13 cellular contexts compared by ENCODE assay signal in genomic region chr5:176413709-176414191, GRCh38. TPM values are rescaled to one million over a fixed set of nuclear protein-coding genes. Genes with fewer than 3 reads are reported as not detected.
A peak's percentile ranks its signal among the peaks of the same experiment; 100 is the strongest.
DNase-seq lines count a peak whose midpoint lies in the region; ATAC-seq and TF ChIP-seq lines count a peak whose summit lies in the region.
"Had no signal": no experiment of that assay in that cellular context is flagged by ENCODE, and none has a peak within 500 bp of the region (broad histone marks: within the 10 kb centered on the region; RNA-seq: fewer than 3 reads in every experiment).

No MANE protein-coding gene starts in this region.

- H3K4me1 ChIP-seq in right atrium auricular region (peaks cover 0 to 52% of the 10 kb centered on the region in 2 donors), parathyroid adenoma (peaks cover 14% of the 10 kb centered on the region), vagina (peaks cover 67% of the 10 kb centered on the region)

- ATAC-seq in GM18511 (IDR thresholded peaks at IDR 0.05; ENCODE audit: unreplicated experiment), result no peak
- ATAC-seq: activated CD4-positive, CD25-positive, alpha-beta regulatory T cell treated with anti-CD3 and anti-CD28 coated beads, Interleukin-2, amount 50 U/mL, for 24 hours; sciatic nerve had no signal

- H2AFZ ChIP-seq in parathyroid adenoma, result no peak overlapping the region

- H3K27ac ChIP-seq in right atrium auricular region (peak overlapping the region; percentile 50 to 74), parathyroid adenoma (no peak overlapping the region), vagina (peak overlapping the region; percentile 95)
- H3K27ac ChIP-seq: SJSA1 had no signal

- no peak for TF ChIP-seq POLR2A in vagina (IDR thresholded peaks at IDR 0.05)

- no peak overlapping the region for H3K9ac ChIP-seq in parathyroid adenoma

- DNase-seq in right atrium auricular region (ENCODE audit: low spot score) (no peak), cardiac septum (ENCODE audit: low spot score) (no peak), epithelial cell of esophagus (ENCODE audit: low read depth) (no peak), vagina (ENCODE audit: extremely low spot score in 2 of 2) (no peak), Kasumi-1 (lab: John Stamatoyannopoulos, UW) (no peak), globus pallidus (ENCODE audit: low spot score) (no peak)
- DNase-seq: NCI-H1436 treated with DMSO at 0.1 percent for 48 hours, NCI-H526 had no signal

- no peak for TF ChIP-seq CTCF in right atrium auricular region (IDR thresholded peaks at IDR 0.05)
- TF ChIP-seq CTCF in epithelial cell of esophagus (IDR thresholded peaks at IDR 0.05; ENCODE audit: insufficient read depth, low read depth, low read length, missing control alignments), result no peak
- no peak for TF ChIP-seq CTCF in parathyroid adenoma (IDR thresholded peaks at IDR 0.05)
- no peak for TF ChIP-seq CTCF in vagina (IDR thresholded peaks at IDR 0.05)

- intact Hi-C loops in cardiac septum (cut with DNase I), result loop anchor here (1.0 kb wide), 1 partner anchor 52 kb away; the partner anchor contains the start of gene KIAA1191
- intact Hi-C loops in vagina (cut with DNase I), result no loop called here

- peaks cover 41% of the 10 kb centered on the region for H3K79me2 ChIP-seq in parathyroid adenoma

- no peak overlapping the region for H3K4me3 ChIP-seq in right atrium auricular region
- H3K4me3 ChIP-seq in epithelial cell of esophagus (ENCODE audit: low read length), result peak overlapping the region; percentile 90
- H3K4me3 ChIP-seq in parathyroid adenoma (ENCODE audit: low read depth, low read length), result no peak overlapping the region
- peak overlapping the region in 1 of 2 donors; percentile 94 for H3K4me3 ChIP-seq in vagina
- H3K4me3 ChIP-seq: SJSA1 had no signal

- H3K4me2 ChIP-seq in parathyroid adenoma (ENCODE audit: low read length), result peak overlapping the region; percentile 24

- peaks cover 15% of the 10 kb centered on the region for H3K36me3 ChIP-seq in right atrium auricular region
- no peaks in the 10 kb centered on the region for H3K36me3 ChIP-seq in parathyroid adenoma (ENCODE audit: control insufficient read depth, insufficient read depth, low read length)
- H3K36me3 ChIP-seq in vagina, result peaks cover 0 to 9% of the 10 kb centered on the region in 2 donors

- H3K27me3 ChIP-seq in right atrium auricular region (no peaks in the 10 kb centered on the region), parathyroid adenoma (ENCODE audit: control insufficient read depth, insufficient read depth, low read length) (no peaks in the 10 kb centered on the region), vagina (no peaks in the 10 kb centered on the region)
- H3K27me3 ChIP-seq: SJSA1 had no signal

- H3K9me3 ChIP-seq in right atrium auricular region, result no peaks in the 10 kb centered on the region
- no peaks in the 10 kb centered on the region for H3K9me3 ChIP-seq in parathyroid adenoma (ENCODE audit: control insufficient read depth, low read length)
- H3K9me3 ChIP-seq in vagina, result no peaks in the 10 kb centered on the region

RNA-seq across cellular contexts. Expression of gene CLTB, which starts 2.6 kb away (rescaled TPM):
- 100 to 1,000 TPM; 241 to 341 TPM for total RNA-seq in right atrium auricular region
- 252 TPM for total RNA-seq in cardiac septum
- 254 TPM for total RNA-seq in vagina

RNA-seq across cellular contexts. Expression of gene HIGD2A, which starts 25.2 kb away (rescaled TPM):
- total RNA-seq in right atrium auricular region, result 100 to 1,000 TPM; 231 to 249 TPM
- 266 TPM for total RNA-seq in cardiac septum
- total RNA-seq in vagina, result 124 TPM

RNA-seq across cellular contexts. Expression of gene NOP16, which starts 25.4 kb away (rescaled TPM):
- 10 to 100 TPM; 11.8 to 16.0 TPM for total RNA-seq in right atrium auricular region
- total RNA-seq in cardiac septum, result 22.5 TPM
- total RNA-seq in vagina, result 48.6 TPM

RNA-seq across cellular contexts. Expression of gene FAF2, which starts 34.4 kb away (rescaled TPM):
- 10 to 100 TPM; 14.4 to 19.5 TPM for total RNA-seq in right atrium auricular region
- 15.9 TPM for total RNA-seq in cardiac septum
- 25.3 TPM for total RNA-seq in vagina

RNA-seq across cellular contexts. Expression of gene ARL10, which starts 48.5 kb away (rescaled TPM):
- total RNA-seq in right atrium auricular region (1 to 10 TPM; 4.0 to 5.8 TPM), cardiac septum (11.4 TPM), vagina (9.8 TPM)
